9 cellular contexts compared by ENCODE assay signal in the genomic region with DNA sequence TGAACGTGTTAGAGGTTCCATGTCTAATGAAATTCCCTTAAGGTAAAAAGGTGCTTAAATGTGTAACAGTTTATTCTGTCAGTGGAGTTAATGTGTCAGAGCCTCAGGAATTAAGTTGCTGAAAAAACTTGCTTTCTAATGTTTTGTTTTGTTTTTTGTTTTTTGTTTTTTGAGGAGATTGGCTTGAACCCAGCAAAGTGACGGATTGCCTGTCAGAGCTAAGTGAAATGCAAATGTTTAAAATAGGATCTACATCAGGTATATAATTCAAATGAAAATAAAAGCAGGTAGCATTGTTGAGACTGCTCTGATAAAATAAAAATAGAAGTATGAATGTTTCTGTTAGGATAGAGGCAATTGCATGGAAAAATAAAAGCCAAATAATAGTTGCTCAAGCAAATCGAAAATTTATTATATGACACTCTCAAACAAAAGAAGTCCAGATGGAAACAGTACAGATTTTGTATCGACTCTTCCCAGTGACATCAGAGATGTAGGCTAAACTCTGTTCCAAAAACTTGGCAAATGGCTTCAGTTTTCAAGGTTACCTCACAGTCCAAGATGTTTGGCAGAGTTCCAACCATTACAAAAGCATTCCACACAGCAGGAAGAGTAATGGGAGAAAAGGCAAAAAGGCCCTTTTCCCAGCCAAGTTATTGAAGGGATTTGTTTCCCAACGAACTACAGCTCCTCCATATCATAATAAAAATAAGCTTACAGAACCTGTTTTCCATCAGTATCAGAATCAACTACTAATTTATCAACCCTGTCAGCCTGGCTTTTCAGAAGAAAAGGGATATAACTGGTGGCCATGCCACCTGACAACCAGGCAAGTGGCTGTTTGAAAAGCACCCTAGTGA.
DNase-seq lines count a peak whose midpoint lies in the region; ATAC-seq and TF ChIP-seq lines count a peak whose summit lies in the region.
"Had no signal": no experiment of that assay in that cellular context is flagged by ENCODE, and none has a peak within 500 bp of the region (broad histone marks: within the 10 kb centered on the region; RNA-seq: fewer than 3 reads in every experiment).

No MANE protein-coding gene starts in this region.

- H3K79me2 ChIP-seq in Karpas-422 (ENCODE audit: low read length): no peaks in the 10 kb centered on the region

- no peak overlapping the region for H3K4me2 ChIP-seq in Karpas-422 (ENCODE audit: low read depth, low read length, poor library complexity, severe bottlenecking)

- intact Hi-C loops in Right ventricle myocardium inferior (cut with DNase I): no loop called here
- intact Hi-C loops in cardiac septum (cut with DNase I): no loop called here
- intact Hi-C loops in heart left ventricle (cut with DNase I): no loop called here
- intact Hi-C loops in Caco-2 (cut with micrococcal nuclease; ENCODE audit: unreplicated experiment): no loop called here

- CTCF ChIA-PET in Caco-2 (lab: Charles Lee): no interaction called here

- no peaks in the 10 kb centered on the region for H3K9me2 ChIP-seq in Karpas-422 (replicated peaks; ENCODE audit: insufficient read depth, low read length)

- peak; percentile 23 for ATAC-seq in Right ventricle myocardium inferior
- peak in 3 of 4 donors; percentile 50 to 63 (median 59) for ATAC-seq in heart left ventricle
- no peak for ATAC-seq in GM21723 (IDR thresholded peaks at IDR 0.05; ENCODE audit: unreplicated experiment)

- no peaks in the 10 kb centered on the region for H3K36me3 Mint-ChIP-seq in Caco-2 (ENCODE audit: insufficient read depth, unreplicated experiment)

- no peaks in the 10 kb centered on the region for H3K9me3 Mint-ChIP-seq in Caco-2 (ENCODE audit: unreplicated experiment)

- TF ChIP-seq POLR2A in heart left ventricle (IDR thresholded peaks at IDR 0.05): no peak

- no TSS peak for BruUV-seq in Caco-2 (replicated peaks; lab: Mats Ljungman, UMichigan)

- H3K9me3 ChIP-seq in SJCRH30 (replicated peaks): no peaks in the 10 kb centered on the region
- no peaks in the 10 kb centered on the region for H3K9me3 ChIP-seq in heart left ventricle
- no peaks in the 10 kb centered on the region for H3K9me3 ChIP-seq in Caco-2
- no peaks in the 10 kb centered on the region for H3K9me3 ChIP-seq in Karpas-422 (ENCODE audit: low read length)

- H3K4me1 Mint-ChIP-seq in Caco-2 (ENCODE audit: low read depth, unreplicated experiment): no peaks in the 10 kb centered on the region

- no peaks in the 10 kb centered on the region for H3K27me3 ChIP-seq in SJCRH30
- H3K27me3 ChIP-seq in heart left ventricle: no peaks in the 10 kb centered on the region
- no peaks in the 10 kb centered on the region for H3K27me3 ChIP-seq in Caco-2 (replicated peaks; ENCODE audit: control insufficient read depth, insufficient read depth, low read length)
- no peaks in the 10 kb centered on the region for H3K27me3 ChIP-seq in Karpas-422 (ENCODE audit: low read length)

- H4K20me1 ChIP-seq in Karpas-422 (ENCODE audit: insufficient read depth, low read depth, low read length): no peaks in the 10 kb centered on the region

- H3K36me3 ChIP-seq in SJCRH30: no peaks in the 10 kb centered on the region
- no peaks in the 10 kb centered on the region for H3K36me3 ChIP-seq in heart left ventricle
- H3K36me3 ChIP-seq in Caco-2 (ENCODE audit: control insufficient read depth, insufficient read depth, low read length): no peaks in the 10 kb centered on the region
- no peaks in the 10 kb centered on the region for H3K36me3 ChIP-seq in Karpas-422 (ENCODE audit: insufficient read depth, low read length)

- WGBS in heart left ventricle, 4 donors: 32 to 44% (median 39%) methylated on average over 5 of the region's 5 CpGs

- DNase-seq in Right ventricle myocardium inferior (ENCODE audit: missing footprints) (no peak), cardiac septum (ENCODE audit: low spot score) (no peak), SJCRH30 (peak; percentile 60 to 88), heart left ventricle (peak in 2 of 5 donors; percentile 25 to 40), SW 1271 (lab: John Stamatoyannopoulos, UW) (no peak), Caco-2 (no peak), Karpas-422 (no peak)
- DNase-seq: ACHN had no signal

- H3K27me3 Mint-ChIP-seq in Caco-2 (ENCODE audit: insufficient read depth, unreplicated experiment): no peaks in the 10 kb centered on the region

- H3K27ac ChIP-seq in SJCRH30 (peak overlapping the region; percentile 18; the same call in 1 of the 2 replicates), heart left ventricle (peak overlapping the region in 1 of 12 donors; percentile 28), Karpas-422 (ENCODE audit: low read length) (no peak overlapping the region)

- POLR2A ChIA-PET in Caco-2 (lab: Charles Lee): no interaction called here

- H3K4me3 ChIP-seq in SJCRH30: no peak overlapping the region
- H3K4me3 ChIP-seq in heart left ventricle: no peak overlapping the region
- H3K4me3 ChIP-seq in Caco-2 (ENCODE audit: low read depth, low read length): no peak overlapping the region
- no peak overlapping the region for H3K4me3 ChIP-seq in Karpas-422 (ENCODE audit: low read length)

- H3K4me3 Mint-ChIP-seq in Caco-2 (ENCODE audit: unreplicated experiment): no peak overlapping the region

- H2AFZ ChIP-seq in Karpas-422 (ENCODE audit: low read length): no peak overlapping the region

- H3K4me1 ChIP-seq in SJCRH30: peaks cover 9% of the 10 kb centered on the region
- peaks cover 0 to 11% (median 3%) of the 10 kb centered on the region in 12 donors for H3K4me1 ChIP-seq in heart left ventricle
- no peaks in the 10 kb centered on the region for H3K4me1 ChIP-seq in Caco-2
- H3K4me1 ChIP-seq in Karpas-422 (ENCODE audit: low read length): no peaks in the 10 kb centered on the region

- no peak overlapping the region for H3K9ac ChIP-seq in Karpas-422 (ENCODE audit: low read length)

- no peak overlapping the region for H3K27ac Mint-ChIP-seq in Caco-2 (ENCODE audit: unreplicated experiment)

- no peak for TF ChIP-seq CTCF in heart left ventricle (IDR thresholded peaks at IDR 0.05)
- TF ChIP-seq CTCF in Caco-2 (IDR thresholded peaks at IDR 0.05; ENCODE audit: insufficient read depth in 1 of 2, low read depth in 1 of 2, low read length in 1 of 2, severe bottlenecking in 1 of 2, unreplicated experiment in 1 of 2): no peak

Comparison
In these comparisons a context has a peak if more than half of its experiments do, and no peak if none do; other contexts are left out.
1. DNase-seq: peak in SJCRH30 (2 of 2); none in Right ventricle myocardium inferior (single experiment), cardiac septum (single experiment), SW 1271 (0 of 2), Caco-2 (0 of 2) and Karpas-422 (single experiment).